In the genomic region with DNA sequence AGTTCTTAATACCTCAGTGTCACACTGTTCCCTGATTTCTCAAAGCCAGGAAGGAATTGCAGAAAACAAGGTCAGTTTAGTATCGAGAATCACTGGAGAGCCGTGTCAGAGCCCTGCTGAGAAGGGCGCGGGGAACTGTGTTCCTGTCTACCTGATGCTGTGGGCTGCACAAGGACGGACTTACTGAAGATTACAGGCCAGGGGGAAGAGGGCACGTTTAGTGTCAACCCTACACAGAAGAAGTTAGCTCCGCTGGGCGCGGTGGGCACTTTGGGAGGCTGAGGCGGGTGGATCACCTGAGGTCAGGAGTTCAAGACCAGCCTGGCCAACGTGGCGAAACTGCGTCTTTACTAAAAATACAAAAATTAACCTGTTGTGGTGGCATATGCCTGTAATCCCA, we compare ENCODE assay signal across 18 cellular contexts.
"Had no signal": no experiment of that assay in that cellular context is flagged by ENCODE, and none has a peak within 500 bp of the region (broad histone marks: within the 10 kb centered on the region; RNA-seq: fewer than 3 reads in every experiment).

No MANE protein-coding gene starts in this region.

- H3K4me3 Mint-ChIP-seq: activated B cell treated with CpG ODN at 0.5 μM for 24 hours; activated CD4-positive, alpha-beta memory T cell treated with anti-CD3 and anti-CD28 coated beads, Interleukin-2, amount 10 ng/mL, durations not matched to agents 7 days and 5 days; activated CD8-positive, alpha-beta memory T cell treated with anti-CD3 and anti-CD28 coated beads, Interleukin-2, amount 10 ng/mL, durations not matched to agents 7 days and 5 days; activated naive CD8-positive, alpha-beta T cell; mesothelial cell of epicardium; stimulated activated memory B cell treated with anti-CD40 and anti-IgM and Interleukin-4, amounts not matched to agents 10 μg/mL and 1 μg/mL and 100 μg/mL, for 72 hours had no signal

- H3K36me3 Mint-ChIP-seq: activated CD8-positive, alpha-beta memory T cell treated with anti-CD3 and anti-CD28 coated beads, Interleukin-2, amount 10 ng/mL, durations not matched to agents 7 days and 5 days; mesothelial cell of epicardium; stimulated activated memory B cell treated with anti-CD40 and anti-IgM and Interleukin-4, amounts not matched to agents 10 μg/mL and 1 μg/mL and 100 μg/mL, for 72 hours had no signal

- H3K36me3 ChIP-seq: left lung, right lobe of liver had no signal

- H3K27me3 ChIP-seq: body of pancreas, foreskin keratinocyte, left lung, right lobe of liver had no signal

- H3K4me1 ChIP-seq: body of pancreas, foreskin keratinocyte, left lung, right lobe of liver had no signal

- H3K27ac ChIP-seq: body of pancreas, coronary artery, foreskin keratinocyte, left lung, right lobe of liver had no signal

- H3K27me3 Mint-ChIP-seq: activated B cell treated with CpG ODN at 0.5 μM for 24 hours; activated CD4-positive, alpha-beta memory T cell treated with anti-CD3 and anti-CD28 coated beads, Interleukin-2, amount 10 ng/mL, durations not matched to agents 7 days and 5 days; activated CD8-positive, alpha-beta memory T cell treated with anti-CD3 and anti-CD28 coated beads, Interleukin-2, amount 10 ng/mL, durations not matched to agents 7 days and 5 days; activated naive CD8-positive, alpha-beta T cell had no signal

- H3K4me3 ChIP-seq: body of pancreas, coronary artery, left lung, right lobe of liver, smooth muscle cell had no signal

- H3K4me1 Mint-ChIP-seq: activated B cell treated with CpG ODN at 0.5 μM for 24 hours; stimulated activated memory B cell treated with anti-CD40 and anti-IgM and Interleukin-4, amounts not matched to agents 10 μg/mL and 1 μg/mL and 100 μg/mL, for 72 hours had no signal

- H3K27ac Mint-ChIP-seq: activated B cell treated with CpG ODN at 0.5 μM for 24 hours; activated CD4-positive, alpha-beta memory T cell treated with anti-CD3 and anti-CD28 coated beads, Interleukin-2, amount 10 ng/mL, durations not matched to agents 7 days and 5 days; activated CD8-positive, alpha-beta memory T cell treated with anti-CD3 and anti-CD28 coated beads, Interleukin-2, amount 10 ng/mL, durations not matched to agents 7 days and 5 days; mesothelial cell of epicardium; stimulated activated memory B cell treated with anti-CD40 and anti-IgM and Interleukin-4, amounts not matched to agents 10 μg/mL and 1 μg/mL and 100 μg/mL, for 72 hours had no signal

- ATAC-seq: activated CD8-positive, alpha-beta memory T cell treated with anti-CD3 and anti-CD28 coated beads, Interleukin-2, amount 10 ng/mL, durations not matched to agents 7 days and 5 days; body of pancreas; left lung; right lobe of liver; stimulated activated memory B cell treated with anti-CD40 and anti-IgM and Interleukin-4, amounts not matched to agents 10 μg/mL and 1 μg/mL and 100 μg/mL, for 72 hours had no signal

- DNase-seq: activated B cell treated with CpG ODN at 0.5 μM for 24 hours; activated CD4-positive, alpha-beta memory T cell treated with anti-CD3 and anti-CD28 coated beads, Interleukin-2, amount 10 ng/mL, durations not matched to agents 7 days and 5 days; activated CD4-positive, alpha-beta T cell treated with anti-CD3 and anti-CD28 coated beads for 4 hours; activated CD8-positive, alpha-beta memory T cell treated with anti-CD3 and anti-CD28 coated beads, Interleukin-2, amount 10 ng/mL, durations not matched to agents 7 days and 5 days; amniotic stem cell; body of pancreas; central memory CD4-positive, alpha-beta T cell; effector CD8-positive, alpha-beta T cell; foreskin keratinocyte; kidney; left lung; right lobe of liver; stimulated activated CD4-positive, alpha-beta T cell treated with anti-CD3 and anti-CD28 coated beads, Interleukin-4, amount 100 ng/mL, for 4 hours had no signal

- H3K9me3 ChIP-seq: body of pancreas, left lung, right lobe of liver had no signal

- H3K9me3 Mint-ChIP-seq: activated B cell treated with CpG ODN at 0.5 μM for 24 hours; activated CD4-positive, alpha-beta memory T cell treated with anti-CD3 and anti-CD28 coated beads, Interleukin-2, amount 10 ng/mL, durations not matched to agents 7 days and 5 days had no signal
